12 cellular contexts compared by ENCODE assay signal in the genomic region with DNA sequence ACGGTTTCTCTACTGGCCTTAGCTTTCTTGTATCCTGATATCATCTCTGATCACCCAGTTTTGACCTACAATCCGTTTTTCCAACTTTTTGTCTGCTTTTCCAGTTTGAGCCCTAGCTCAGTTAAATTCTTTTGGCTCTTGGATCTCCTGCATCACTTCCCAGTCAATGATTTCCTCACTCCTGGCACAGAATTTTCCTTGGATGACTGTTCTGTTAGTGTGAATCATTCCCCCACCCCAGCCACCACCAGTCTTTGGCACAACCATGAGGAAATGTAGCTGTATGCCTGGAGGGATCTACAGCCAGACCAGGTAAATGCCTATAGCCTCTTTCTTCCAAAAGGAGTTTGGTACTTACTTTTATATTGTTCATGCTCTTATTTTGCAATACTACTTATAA.
A peak's percentile ranks its signal among the peaks of the same experiment; 100 is the strongest.
DNase-seq lines count a peak whose midpoint lies in the region; ATAC-seq, FAIRE-seq and TF ChIP-seq lines count a peak whose summit lies in the region.
"Had no signal": no experiment of that assay in that cellular context is flagged by ENCODE, and none has a peak within 500 bp of the region (broad histone marks: within the 10 kb centered on the region; RNA-seq: fewer than 3 reads in every experiment).

No MANE protein-coding gene starts in this region.

- no peaks in the 10 kb centered on the region for H3K9me3 ChIP-seq in endothelial cell of umbilical vein (replicated peaks; ENCODE audit: control insufficient read depth, insufficient read depth, low read length)
- no peaks in the 10 kb centered on the region for H3K9me3 ChIP-seq in lower lobe of right lung
- no peaks in the 10 kb centered on the region for H3K9me3 ChIP-seq in WERI-Rb-1 (ENCODE audit: severe bottlenecking)

- CTCF ChIA-PET in endothelial cell of umbilical vein (lab: Charles Lee) = interaction anchor here (0.8 to 1.0 kb wide), 2 partner anchors 11 to 31 kb away, joined by 3 read pairs; no protein-coding TSS in a partner anchor

- no peak for FAIRE-seq in endothelial cell of umbilical vein (lab: Jason Lieb, UNC)
- FAIRE-seq: TTC549 had no signal

- TF ChIP-seq CTCF in endothelial cell of umbilical vein (IDR thresholded peaks at IDR 0.05; ENCODE audit: extremely low read depth in 1 of 2, insufficient read depth in 1 of 2, low read depth in 1 of 2, low read length in 2 of 2) (no peak), lower lobe of right lung (IDR thresholded peaks at IDR 0.05) (no peak), WERI-Rb-1 (IDR thresholded peaks at IDR 0.05; ENCODE audit: low read depth, low read length) (no peak)

- H3K4me2 ChIP-seq in endothelial cell of umbilical vein (ENCODE audit: insufficient read depth, low read length) = no peak overlapping the region

- intact Hi-C loops in endothelial cell of umbilical vein (cut with micrococcal nuclease) = no loop called here
- intact Hi-C loops in lower lobe of right lung (cut with DNase I) = no loop called here

- H2AFZ ChIP-seq in endothelial cell of umbilical vein (ENCODE audit: low read depth, low read length) = no peak overlapping the region

- H3K79me2 ChIP-seq in endothelial cell of umbilical vein (ENCODE audit: control insufficient read depth, insufficient read depth, low read length) = no peaks in the 10 kb centered on the region

- TF ChIP-seq POLR2A in endothelial cell of umbilical vein (IDR thresholded peaks at IDR 0.05; ENCODE audit: low read depth, low read length) = no peak

- no peak overlapping the region for H3K9ac ChIP-seq in endothelial cell of umbilical vein (replicated peaks; ENCODE audit: extremely low read depth, insufficient read depth, low read length)

- H3K9me1 ChIP-seq in endothelial cell of umbilical vein (replicated peaks; ENCODE audit: control insufficient read depth, extremely low read depth, insufficient read depth, low read length) = no peaks in the 10 kb centered on the region

- peak; percentile 41 to 49 for ATAC-seq in lower lobe of right lung
- ATAC-seq: effector memory CD8-positive, alpha-beta T cell had no signal

- no TSS peak for BruUV-seq in endothelial cell of umbilical vein (replicated peaks; lab: Mats Ljungman, UMichigan)

- dilution Hi-C loops in endothelial cell of umbilical vein (cut with MboI; ENCODE audit: extremely low pct_ligation_motif_present, low sequenced_read_pairs) = no loop called here

- POLR2A ChIA-PET in endothelial cell of umbilical vein (lab: Charles Lee) = no interaction called here

- H4K20me1 ChIP-seq in endothelial cell of umbilical vein (replicated peaks; ENCODE audit: control insufficient read depth, extremely low read depth, insufficient read depth, low read length) = no peaks in the 10 kb centered on the region

- no peak overlapping the region for H3K4me3 ChIP-seq in endothelial cell of umbilical vein (replicated peaks in 1 of 3; ENCODE audit: insufficient read depth in 1 of 3, low read depth in 1 of 3, low read length in 3 of 3)
- no peak overlapping the region for H3K4me3 ChIP-seq in lower lobe of right lung
- no peak overlapping the region for H3K4me3 ChIP-seq in WERI-Rb-1 (ENCODE audit: low read depth, low read length)
- H3K4me3 ChIP-seq: skin epidermis had no signal

- DNase-seq in A172 (ENCODE audit: low spot score) (peak; percentile 68), LHCN-M2 (ENCODE audit: low read depth) (peak; percentile 92), endothelial cell of umbilical vein (ENCODE audit: low read depth, low spot score) (peak; percentile 40), lower lobe of right lung (no peak), NCI-H2196 (lab: John Stamatoyannopoulos, UW; ENCODE audit: unreplicated experiment) (no peak), WERI-Rb-1 (no peak), NCI-H2171 (lab: John Stamatoyannopoulos, UW) (no peak)
- no peak for DNase-seq in activated CD4-positive, alpha-beta T cell treated with anti-CD3 and anti-CD28 coated beads for 48 hours
- DNase-seq: effector memory CD8-positive, alpha-beta T cell; NCI-H69 had no signal

- no peaks in the 10 kb centered on the region for H3K4me1 ChIP-seq in endothelial cell of umbilical vein (ENCODE audit: control insufficient read depth, extremely low read depth, insufficient read depth, low read length)
- no peaks in the 10 kb centered on the region for H3K4me1 ChIP-seq in lower lobe of right lung

- H3K27ac ChIP-seq in endothelial cell of umbilical vein (ENCODE audit: insufficient read depth, low read depth, low read length) (no peak overlapping the region), lower lobe of right lung (no peak overlapping the region), WERI-Rb-1 (no peak overlapping the region)

- H3K27me3 ChIP-seq in endothelial cell of umbilical vein (ENCODE audit: control insufficient read depth in 2 of 2, insufficient read depth in 2 of 2, low read length in 2 of 2) (peaks cover 0 to 3% of the 10 kb centered on the region in 2 experiments), lower lobe of right lung (ENCODE audit: low read depth) (no peaks in the 10 kb centered on the region), WERI-Rb-1 (ENCODE audit: insufficient read depth, low read depth, severe bottlenecking) (no peaks in the 10 kb centered on the region)

- no peaks in the 10 kb centered on the region for H3K36me3 ChIP-seq in endothelial cell of umbilical vein (ENCODE audit: control insufficient read depth in 2 of 2, extremely low read depth in 1 of 2, insufficient read depth in 2 of 2, low read length in 2 of 2)
- no peaks in the 10 kb centered on the region for H3K36me3 ChIP-seq in lower lobe of right lung
- no peaks in the 10 kb centered on the region for H3K36me3 ChIP-seq in WERI-Rb-1

TF ChIP-seq in endothelial cell of umbilical vein, 7 proteins besides CTCF, POLR2A, EP300 and RAD21:
- TF ChIP-seq FOS (IDR thresholded peaks at IDR 0.05; ENCODE audit: borderline replicate concordance, insufficient read depth, low read length) (peak; percentile 49), POLR2AphosphoS5 (IDR thresholded peaks at IDR 0.05; ENCODE audit: insufficient read depth, low read depth, low read length) (no peak)

Comparison
In these comparisons a context has a peak if more than half of its experiments do, and no peak if none do; other contexts are left out.
1. DNase-seq: peak in A172 (single experiment), LHCN-M2 (single experiment) and endothelial cell of umbilical vein (single experiment); none in lower lobe of right lung (single experiment), NCI-H2196 (single experiment), WERI-Rb-1 (single experiment), activated CD4-positive, alpha-beta T cell treated with anti-CD3 and anti-CD28 coated beads for 48 hours (single experiment) and NCI-H2171 (single experiment).